Comparison of ENCODE assay signal across 10 cellular contexts in genomic region chr2:96408631-96409542, GRCh38.
A peak's percentile ranks its signal among the peaks of the same experiment; 100 is the strongest.
DNase-seq lines count a peak whose midpoint lies in the region; ATAC-seq and TF ChIP-seq lines count a peak whose summit lies in the region.
"Had no signal": no experiment of that assay in that cellular context is flagged by ENCODE, and none has a peak within 500 bp of the region (broad histone marks: within the 10 kb centered on the region; RNA-seq: fewer than 3 reads in every experiment).

No MANE protein-coding gene starts in this region.

- TF ChIP-seq CTCF in kidney epithelial cell (IDR thresholded peaks at IDR 0.05; ENCODE audit: insufficient read depth, low read length, poor library complexity, severe bottlenecking) (no peak), type B pancreatic cell (conservative IDR thresholded peaks at IDR 0.05) (peak; percentile 39)

- no peak for ATAC-seq in GM21360 (IDR thresholded peaks at IDR 0.05; ENCODE audit: unreplicated experiment)

- no peaks in the 10 kb centered on the region for H3K36me3 Mint-ChIP-seq in activated CD4-positive, alpha-beta T cell treated with anti-CD3 and anti-CD28 coated beads, Interleukin-2, amount 10 ng/mL, durations not matched to agents 7 days and 5 days (ENCODE audit: low read depth)
- no peaks in the 10 kb centered on the region for H3K36me3 Mint-ChIP-seq in type B pancreatic cell

- CTCF ChIA-PET in activated CD4-positive, alpha-beta T cell treated with anti-CD3 and anti-CD28 coated beads, Interleukin-2, amount 10 ng/mL, durations not matched to agents 7 days and 5 days (lab: Charles Lee): interaction anchor here (0.6 to 4.8 kb wide), 13 partner anchors 12 to 171 kb away, joined by 3 to 57 read pairs (median 5); partner anchors contain the start of gene NEURL3

- H3K9me3 Mint-ChIP-seq in activated CD4-positive, alpha-beta T cell treated with anti-CD3 and anti-CD28 coated beads, Interleukin-2, amount 10 ng/mL, durations not matched to agents 7 days and 5 days: no peaks in the 10 kb centered on the region
- no peaks in the 10 kb centered on the region for H3K9me3 Mint-ChIP-seq in type B pancreatic cell

- H3K27ac Mint-ChIP-seq in activated CD4-positive, alpha-beta T cell treated with anti-CD3 and anti-CD28 coated beads, Interleukin-2, amount 10 ng/mL, durations not matched to agents 7 days and 5 days: peak overlapping the region; percentile 92
- H3K27ac Mint-ChIP-seq in type B pancreatic cell: peak overlapping the region; percentile 71

- no peaks in the 10 kb centered on the region for H3K36me3 ChIP-seq in kidney epithelial cell (ENCODE audit: control insufficient read depth, insufficient read depth, low read length)

- H3K4me3 ChIP-seq in kidney epithelial cell (ENCODE audit: low read depth, low read length): no peak overlapping the region

- no peak for DNase-seq in activated CD4-positive, alpha-beta T cell treated with anti-CD3 and anti-CD28 coated beads, Interleukin-2, amount 10 ng/mL, durations not matched to agents 7 days and 5 days
- no peak for DNase-seq in activated CD4-positive, alpha-beta T cell treated with anti-CD3 and anti-CD28 coated beads, Interleukin-2, amount 50 U/mL, for 4 hours
- DNase-seq in anterior cingulate cortex (lab: John Stamatoyannopoulos, UW) (peak in 53 of 58 donors; percentile 28 to 91 (median 73)), kidney epithelial cell (ENCODE audit: low read depth) (peak; percentile 43), type B pancreatic cell (ENCODE audit: extremely low spot score, unreplicated experiment) (no peak), NCI-H1930 (lab: John Stamatoyannopoulos, UW) (no peak), NCI-H748 treated with DMSO at 0.1 percent for 48 hours (lab: John Stamatoyannopoulos, UW) (no peak)
- DNase-seq: AML-193; stimulated activated CD4-positive, alpha-beta T cell treated with anti-CD3 and anti-CD28 coated beads, Interleukin-4, amount 100 ng/mL, for 4 hours had no signal

- H3K4me3 Mint-ChIP-seq in activated CD4-positive, alpha-beta T cell treated with anti-CD3 and anti-CD28 coated beads, Interleukin-2, amount 10 ng/mL, durations not matched to agents 7 days and 5 days: no peak overlapping the region
- peak overlapping the region; percentile 44 for H3K4me3 Mint-ChIP-seq in type B pancreatic cell

- no peaks in the 10 kb centered on the region for H3K27me3 Mint-ChIP-seq in activated CD4-positive, alpha-beta T cell treated with anti-CD3 and anti-CD28 coated beads, Interleukin-2, amount 10 ng/mL, durations not matched to agents 7 days and 5 days
- H3K27me3 Mint-ChIP-seq in type B pancreatic cell: peaks cover 8% of the 10 kb centered on the region

- POLR2A ChIA-PET in activated CD4-positive, alpha-beta T cell treated with anti-CD3 and anti-CD28 coated beads, Interleukin-2, amount 10 ng/mL, durations not matched to agents 7 days and 5 days (lab: Charles Lee): no interaction called here

- H3K27me3 ChIP-seq in kidney epithelial cell (ENCODE audit: control insufficient read depth, insufficient read depth, low read length): peaks cover 4% of the 10 kb centered on the region

- peaks cover 35% of the 10 kb centered on the region for H3K4me1 Mint-ChIP-seq in activated CD4-positive, alpha-beta T cell treated with anti-CD3 and anti-CD28 coated beads, Interleukin-2, amount 10 ng/mL, durations not matched to agents 7 days and 5 days
- peaks cover 39% of the 10 kb centered on the region for H3K4me1 Mint-ChIP-seq in type B pancreatic cell (ENCODE audit: unreplicated experiment)

Comparison
In these comparisons a context has a peak if more than half of its experiments do, and no peak if none do; other contexts are left out.
1. DNase-seq: peak in anterior cingulate cortex (53 of 58) and kidney epithelial cell (single experiment); none in activated CD4-positive, alpha-beta T cell treated with anti-CD3 and anti-CD28 coated beads, Interleukin-2, amount 10 ng/mL, durations not matched to agents 7 days and 5 days (single experiment), activated CD4-positive, alpha-beta T cell treated with anti-CD3 and anti-CD28 coated beads, Interleukin-2, amount 50 U/mL, for 4 hours (0 of 2), type B pancreatic cell (single experiment), NCI-H1930 (0 of 2) and NCI-H748 treated with DMSO at 0.1 percent for 48 hours (single experiment).